ENCODE assay signal across 22 cellular contexts in the genomic region with DNA sequence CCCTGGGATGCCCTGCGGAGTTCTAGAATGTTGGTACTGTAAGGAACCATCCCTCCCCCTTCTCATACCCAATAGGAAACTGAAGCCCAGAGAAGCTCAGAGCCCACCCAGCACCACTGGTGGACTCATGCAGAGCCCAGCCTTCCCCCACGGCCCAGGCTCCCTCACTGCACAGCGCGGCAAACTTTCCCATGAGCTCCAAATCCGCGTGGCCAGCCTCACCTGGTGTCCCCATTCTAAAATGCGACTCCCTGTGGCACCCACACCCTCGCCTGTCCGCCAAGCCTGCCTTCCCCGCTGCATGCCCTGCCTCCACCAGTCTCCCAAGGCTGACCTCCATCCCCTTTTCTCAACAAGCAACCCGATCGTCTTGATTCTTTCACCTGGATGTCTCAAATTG. TPM values are rescaled to one million over a fixed set of nuclear protein-coding genes. Genes with fewer than 3 reads are reported as not detected.
DNase-seq lines count a peak whose midpoint lies in the region; ATAC-seq and TF ChIP-seq lines count a peak whose summit lies in the region.
"Had no signal": no experiment of that assay in that cellular context is flagged by ENCODE, and none has a peak within 500 bp of the region (broad histone marks: within the 10 kb centered on the region; RNA-seq: fewer than 3 reads in every experiment).

No MANE protein-coding gene starts in this region.

- no peaks in the 10 kb centered on the region for H3K79me1 ChIP-seq in neuronal stem cell (ENCODE audit: low read depth, low read length)

- WGBS in neuronal stem cell (ENCODE audit: extremely low coverage in 2 of 2, insufficient read length in 2 of 2, insufficient replicate concordance in 1 of 2), 2 donors: no CpG with 5 or more reads among the region's 12 CpGs
- WGBS in sigmoid colon, 2 donors: 95 to 96% methylated on average over 12 of the region's 12 CpGs

- H2BK15ac ChIP-seq in neuronal stem cell (ENCODE audit: low read length): no peak overlapping the region

- H3K9me3 Mint-ChIP-seq in activated CD8-positive, alpha-beta T cell treated with anti-CD3 and anti-CD28 coated beads, Interleukin-2, amount 10 ng/mL, durations not matched to agents 7 days and 5 days (ENCODE audit: insufficient read depth): no peaks in the 10 kb centered on the region
- no peaks in the 10 kb centered on the region for H3K9me3 Mint-ChIP-seq in activated CD8-positive, alpha-beta T cell treated with anti-CD3 and anti-CD28 coated beads for 36 hours
- peaks cover 0 to 4% (median 0%) of the 10 kb centered on the region in 8 donors for H3K9me3 Mint-ChIP-seq in CD4-positive, alpha-beta memory T cell
- H3K9me3 Mint-ChIP-seq: CD8-positive, alpha-beta T cell had no signal

- no peak overlapping the region for H3K9ac ChIP-seq in neuronal stem cell (ENCODE audit: low read depth, low read length, poor library complexity)

- no peak overlapping the region for H3K4me3 Mint-ChIP-seq in activated CD8-positive, alpha-beta T cell treated with anti-CD3 and anti-CD28 coated beads, Interleukin-2, amount 10 ng/mL, durations not matched to agents 7 days and 5 days
- H3K4me3 Mint-ChIP-seq in activated CD8-positive, alpha-beta T cell treated with anti-CD3 and anti-CD28 coated beads for 36 hours: no peak overlapping the region
- no peak overlapping the region for H3K4me3 Mint-ChIP-seq in CD4-positive, alpha-beta memory T cell
- H3K4me3 Mint-ChIP-seq: CD8-positive, alpha-beta T cell; GM23338; H9 had no signal

- peak; percentile 18 for DNase-seq in activated CD8-positive, alpha-beta T cell treated with anti-CD3 and anti-CD28 coated beads, Interleukin-2, amount 10 ng/mL, durations not matched to agents 7 days and 5 days
- DNase-seq in activated CD8-positive, alpha-beta T cell treated with anti-CD3 and anti-CD28 coated beads for 36 hours: no peak
- peak; percentile 59 for DNase-seq in coronary artery (ENCODE audit: low spot score)
- no peak for DNase-seq in neuronal stem cell (ENCODE audit: low spot score)
- DNase-seq in sigmoid colon: peak; percentile 56
- no peak for DNase-seq in HuH-7 (ENCODE audit: low spot score)
- no peak for DNase-seq in ureter (ENCODE audit: low spot score)
- no peak for DNase-seq in CD4-positive, alpha-beta memory T cell
- DNase-seq: ACHN; AML-193; C1 segment of cervical spinal cord; Caco-2; CD8-positive, alpha-beta T cell; DMS 273 treated with DMSO at 0.1 percent for 48 hours; DMS79; EL; GDM1; H9 had no signal

- no peak for ATAC-seq in activated CD8-positive, alpha-beta T cell treated with anti-CD3 and anti-CD28 coated beads, Interleukin-2, amount 10 ng/mL, durations not matched to agents 7 days and 5 days
- no peak for ATAC-seq in activated CD8-positive, alpha-beta T cell treated with anti-CD3 and anti-CD28 coated beads for 36 hours
- ATAC-seq: CD8-positive, alpha-beta T cell; GM12878; GM23338; HCT116 had no signal

- H3K4me1 ChIP-seq in neuronal stem cell (ENCODE audit: control insufficient read depth in 2 of 2, insufficient read depth in 1 of 2, low read depth in 1 of 2, low read length in 2 of 2) (peaks cover 2 to 15% of the 10 kb centered on the region in 2 donors), sigmoid colon (peaks cover 0 to 33% (median 7%) of the 10 kb centered on the region in 4 donors)
- H3K4me1 ChIP-seq in CD4-positive, alpha-beta memory T cell (ENCODE audit: insufficient read depth, low read length): peaks cover 12% of the 10 kb centered on the region
- H3K4me1 ChIP-seq: Caco-2 had no signal

- CTCF ChIA-PET in activated CD8-positive, alpha-beta T cell treated with anti-CD3 and anti-CD28 coated beads, Interleukin-2, amount 10 ng/mL, durations not matched to agents 7 days and 5 days (lab: Charles Lee): no interaction called here
- CTCF ChIA-PET in activated CD8-positive, alpha-beta T cell treated with anti-CD3 and anti-CD28 coated beads for 36 hours (lab: Charles Lee): interaction anchor here (1.1 kb wide), 1 partner anchor 505 kb away, joined by 3 read pairs; no protein-coding TSS in a partner anchor
- CTCF ChIA-PET in CD4-positive, alpha-beta memory T cell (lab: Charles Lee; ENCODE audit: partially characterized antibody): no interaction called here

- no peak for TF ChIP-seq EP300 in sigmoid colon (IDR thresholded peaks at IDR 0.05)

- intact Hi-C loops in activated CD8-positive, alpha-beta T cell treated with anti-CD3 and anti-CD28 coated beads for 36 hours (cut with micrococcal nuclease): no loop called here
- intact Hi-C loops in sigmoid colon (cut with DNase I): no loop called here
- intact Hi-C loops in CD4-positive, alpha-beta memory T cell (cut with micrococcal nuclease): no loop called here

- no peak overlapping the region for H4K91ac ChIP-seq in neuronal stem cell (ENCODE audit: low read depth, low read length, poor library complexity)

- peaks cover 8% of the 10 kb centered on the region for H3K4me1 Mint-ChIP-seq in activated CD8-positive, alpha-beta T cell treated with anti-CD3 and anti-CD28 coated beads, Interleukin-2, amount 10 ng/mL, durations not matched to agents 7 days and 5 days (ENCODE audit: low read depth)
- H3K4me1 Mint-ChIP-seq in activated CD8-positive, alpha-beta T cell treated with anti-CD3 and anti-CD28 coated beads for 36 hours (ENCODE audit: low read depth): peaks cover 9% of the 10 kb centered on the region
- H3K4me1 Mint-ChIP-seq in CD4-positive, alpha-beta memory T cell: peaks cover 8 to 9% (median 9%) of the 10 kb centered on the region in 4 donors

- no peak overlapping the region for H2BK5ac ChIP-seq in neuronal stem cell (ENCODE audit: low read length)

- H3K4me3 ChIP-seq in coronary artery: no peak overlapping the region
- no peak overlapping the region for H3K4me3 ChIP-seq in neuronal stem cell (ENCODE audit: low read length in 2 of 2)
- H3K4me3 ChIP-seq in sigmoid colon: no peak overlapping the region
- no peak overlapping the region for H3K4me3 ChIP-seq in CD4-positive, alpha-beta memory T cell (ENCODE audit: low read length in 2 of 2)
- H3K4me3 ChIP-seq: GM12878, GM23338 had no signal

- no peak for TF ChIP-seq CTCF in activated CD8-positive, alpha-beta T cell treated with anti-CD3 and anti-CD28 coated beads for 36 hours (IDR thresholded peaks at IDR 0.05)
- no peak for TF ChIP-seq CTCF in coronary artery (IDR thresholded peaks at IDR 0.05)
- TF ChIP-seq CTCF in sigmoid colon (IDR thresholded peaks at IDR 0.05): no peak

- H3K14ac ChIP-seq in neuronal stem cell (ENCODE audit: low read length): no peak overlapping the region

- no peak overlapping the region for H4K8ac ChIP-seq in neuronal stem cell (ENCODE audit: low read depth, low read length)

- POLR2A ChIA-PET in activated CD8-positive, alpha-beta T cell treated with anti-CD3 and anti-CD28 coated beads, Interleukin-2, amount 10 ng/mL, durations not matched to agents 7 days and 5 days (lab: Charles Lee): no interaction called here
- POLR2A ChIA-PET in activated CD8-positive, alpha-beta T cell treated with anti-CD3 and anti-CD28 coated beads for 36 hours (lab: Charles Lee): no interaction called here
- POLR2A ChIA-PET in CD4-positive, alpha-beta memory T cell (lab: Charles Lee; ENCODE audit: partially characterized antibody): interaction anchor here (0.5 kb wide), 1 partner anchor 8 kb away, joined by 3 read pairs; no protein-coding TSS in a partner anchor

- no peaks in the 10 kb centered on the region for H3K36me3 Mint-ChIP-seq in activated CD8-positive, alpha-beta T cell treated with anti-CD3 and anti-CD28 coated beads, Interleukin-2, amount 10 ng/mL, durations not matched to agents 7 days and 5 days (ENCODE audit: low read depth)
- H3K36me3 Mint-ChIP-seq in activated CD8-positive, alpha-beta T cell treated with anti-CD3 and anti-CD28 coated beads for 36 hours (ENCODE audit: low read depth): no peaks in the 10 kb centered on the region
- no peaks in the 10 kb centered on the region for H3K36me3 Mint-ChIP-seq in CD4-positive, alpha-beta memory T cell

- no peak overlapping the region for H2AK5ac ChIP-seq in neuronal stem cell (ENCODE audit: low read depth, low read length)

- H3K27me3 Mint-ChIP-seq in activated CD8-positive, alpha-beta T cell treated with anti-CD3 and anti-CD28 coated beads, Interleukin-2, amount 10 ng/mL, durations not matched to agents 7 days and 5 days (ENCODE audit: low read depth): no peaks in the 10 kb centered on the region
- H3K27me3 Mint-ChIP-seq in activated CD8-positive, alpha-beta T cell treated with anti-CD3 and anti-CD28 coated beads for 36 hours: no peaks in the 10 kb centered on the region
- peaks cover 5 to 8% of the 10 kb centered on the region in 2 donors for H3K27me3 Mint-ChIP-seq in CD4-positive, alpha-beta memory T cell

- H3K27ac Mint-ChIP-seq in activated CD8-positive, alpha-beta T cell treated with anti-CD3 and anti-CD28 coated beads, Interleukin-2, amount 10 ng/mL, durations not matched to agents 7 days and 5 days: no peak overlapping the region
- H3K27ac Mint-ChIP-seq in activated CD8-positive, alpha-beta T cell treated with anti-CD3 and anti-CD28 coated beads for 36 hours: no peak overlapping the region
- H3K27ac Mint-ChIP-seq in CD4-positive, alpha-beta memory T cell: no peak overlapping the region
- H3K27ac Mint-ChIP-seq: CD8-positive, alpha-beta T cell; GM23338; H9 had no signal

- no peak overlapping the region for H3K4me2 ChIP-seq in neuronal stem cell (ENCODE audit: insufficient read depth, low read length, poor library complexity, severe bottlenecking)
- H3K4me2 ChIP-seq: GM23338 had no signal

- H2BK12ac ChIP-seq in neuronal stem cell (ENCODE audit: low read length): no peak overlapping the region

- no peak overlapping the region for H3K23ac ChIP-seq in neuronal stem cell (ENCODE audit: low read depth, low read length, poor library complexity)

- H2AFZ ChIP-seq in neuronal stem cell (ENCODE audit: low read length): no peak overlapping the region
- H2AFZ ChIP-seq: GM23338 had no signal

- H3K27ac ChIP-seq in coronary artery (no peak overlapping the region), neuronal stem cell (replicated peaks; ENCODE audit: low read length) (no peak overlapping the region), sigmoid colon (no peak overlapping the region)
- H3K27ac ChIP-seq in CD4-positive, alpha-beta memory T cell (ENCODE audit: low read depth, low read length): no peak overlapping the region
- H3K27ac ChIP-seq: 22Rv1 had no signal

- H3K36me3 ChIP-seq in neuronal stem cell (replicated peaks in 1 of 2; ENCODE audit: control insufficient read depth in 2 of 2, insufficient read depth in 2 of 2, low read length in 2 of 2) (no peaks in the 10 kb centered on the region), sigmoid colon (no peaks in the 10 kb centered on the region)
- no peaks in the 10 kb centered on the region for H3K36me3 ChIP-seq in CD4-positive, alpha-beta memory T cell (ENCODE audit: insufficient read depth, low read length)

- no peak overlapping the region for H3K4ac ChIP-seq in neuronal stem cell (ENCODE audit: low read length)

- peak overlapping the region; percentile 53 for H2BK120ac ChIP-seq in neuronal stem cell (ENCODE audit: low read depth, low read length)

- peak overlapping the region; percentile 40 for H3K18ac ChIP-seq in neuronal stem cell (ENCODE audit: low read length)

- H3K9me3 ChIP-seq in neuronal stem cell (replicated peaks in 1 of 2; ENCODE audit: control insufficient read depth in 2 of 2, insufficient read depth in 1 of 2, low read depth in 1 of 2, low read length in 2 of 2) (peaks cover 0 to 3% of the 10 kb centered on the region in 2 donors), sigmoid colon (peaks cover 0 to 4% (median 0%) of the 10 kb centered on the region in 4 donors)
- no peaks in the 10 kb centered on the region for H3K9me3 ChIP-seq in CD4-positive, alpha-beta memory T cell (ENCODE audit: control insufficient read depth in 1 of 2, low read length in 2 of 2)
- H3K9me3 ChIP-seq: Caco-2 had no signal

- TF ChIP-seq POLR2A in sigmoid colon (IDR thresholded peaks at IDR 0.05): no peak

- H3K27me3 ChIP-seq in neuronal stem cell (ENCODE audit: control insufficient read depth in 3 of 3, insufficient read depth in 3 of 3, low read depth in 1 of 3, low read length in 3 of 3) (peaks cover 0 to 27% (median 0%) of the 10 kb centered on the region in 3 experiments), sigmoid colon (no peaks in the 10 kb centered on the region)
- H3K27me3 ChIP-seq in CD4-positive, alpha-beta memory T cell (ENCODE audit: insufficient read depth, low read length): peaks cover 3% of the 10 kb centered on the region

RNA-seq across cellular contexts. Expression of a gene that starts 51.1 kb away (rescaled TPM):
- 10 to 100 TPM; 21.8 to 21.9 TPM for total RNA-seq in activated CD8-positive, alpha-beta T cell treated with anti-CD3 and anti-CD28 coated beads, Interleukin-2, amount 10 ng/mL, durations not matched to agents 7 days and 5 days
- total RNA-seq in activated CD8-positive, alpha-beta T cell treated with anti-CD3 and anti-CD28 coated beads for 36 hours: 10 to 100 TPM; 20.0 to 21.1 TPM
- 7.2 TPM for polyA plus RNA-seq in neuronal stem cell (2013, experiment 1 of 2)
- 7.1 TPM for polyA plus RNA-seq in neuronal stem cell (2013, experiment 2 of 2)
- total RNA-seq in sigmoid colon: 10 to 100 TPM; 24.3 to 33.8 (median 25.4) TPM
- polyA plus RNA-seq in sigmoid colon: 10 to 100 TPM; 22.7 to 31.8 (median 29.4) TPM
- total RNA-seq in ureter: 31.5 TPM
- total RNA-seq in CD4-positive, alpha-beta memory T cell: 10 to 100 TPM; 55.9 to 56.7 TPM
- 10 to 100 TPM; 21.0 to 29.3 TPM for polyA plus RNA-seq in CD4-positive, alpha-beta memory T cell

RNA-seq across cellular contexts. Expression of a gene that starts 52.7 kb away (rescaled TPM):
- 10 to 100 TPM; 16.7 to 16.8 TPM for total RNA-seq in activated CD8-positive, alpha-beta T cell treated with anti-CD3 and anti-CD28 coated beads, Interleukin-2, amount 10 ng/mL, durations not matched to agents 7 days and 5 days
- 10 to 100 TPM; 10.8 to 11.0 TPM for total RNA-seq in activated CD8-positive, alpha-beta T cell treated with anti-CD3 and anti-CD28 coated beads for 36 hours
- 1.0 TPM for polyA plus RNA-seq in neuronal stem cell (2013, experiment 1 of 2)
- polyA plus RNA-seq in neuronal stem cell (2013, experiment 2 of 2): 0.96 TPM
- 10 to 100 TPM; 23.0 to 29.4 (median 27.9) TPM for total RNA-seq in sigmoid colon
- polyA plus RNA-seq in sigmoid colon: 1 to 10 TPM; 7.8 to 9.8 (median 8.8) TPM
- 21.1 TPM for total RNA-seq in ureter
- total RNA-seq in CD4-positive, alpha-beta memory T cell: 10 to 100 TPM; 30.1 to 32.0 TPM
- polyA plus RNA-seq in CD4-positive, alpha-beta memory T cell: 1 to 10 TPM in 1 of 2 donors, under 1 TPM in 1; 0.84 to 6.5 TPM

Comparison
In these comparisons a context has a peak if more than half of its experiments do, and no peak if none do; other contexts are left out.
1. DNase-seq: peak in activated CD8-positive, alpha-beta T cell treated with anti-CD3 and anti-CD28 coated beads, Interleukin-2, amount 10 ng/mL, durations not matched to agents 7 days and 5 days (single experiment), coronary artery (single experiment) and sigmoid colon (single experiment); none in activated CD8-positive, alpha-beta T cell treated with anti-CD3 and anti-CD28 coated beads for 36 hours (single experiment), neuronal stem cell (single experiment), HuH-7 (single experiment), ureter (single experiment) and CD4-positive, alpha-beta memory T cell (0 of 5).